Comparison of ENCODE assay signal across 26 cellular contexts in the genomic region with DNA sequence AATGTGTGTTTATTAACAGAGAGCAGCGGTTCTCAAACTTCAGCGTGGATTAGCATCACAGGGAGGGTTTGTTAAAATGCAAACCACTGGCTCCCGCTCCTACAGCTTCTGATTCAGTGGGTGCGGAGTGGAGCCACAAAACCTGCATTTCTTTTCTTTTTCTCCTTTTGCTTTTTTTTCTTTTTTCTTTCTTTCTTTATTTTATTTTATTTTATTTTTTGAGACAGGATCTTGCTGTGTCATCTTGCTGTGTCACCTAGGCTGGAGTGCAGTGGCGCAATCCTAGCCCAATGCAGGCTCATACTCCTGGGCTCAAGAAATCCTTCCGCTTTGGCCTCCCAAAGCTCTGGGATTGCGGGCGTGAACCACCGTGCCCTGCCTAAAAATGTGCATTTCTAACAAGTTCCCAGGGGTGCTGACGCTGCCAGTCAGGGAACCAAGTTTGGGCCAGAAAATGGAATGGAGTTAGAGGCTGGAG. TPM values are rescaled to one million over a fixed set of nuclear protein-coding genes. Genes with fewer than 3 reads are reported as not detected.
DNase-seq lines count a peak whose midpoint lies in the region; ATAC-seq, FAIRE-seq and TF ChIP-seq lines count a peak whose summit lies in the region.
"Had no signal": no experiment of that assay in that cellular context is flagged by ENCODE, and none has a peak within 500 bp of the region (broad histone marks: within the 10 kb centered on the region; RNA-seq: fewer than 3 reads in every experiment).

No MANE protein-coding gene starts in this region.

- TF ChIP-seq EP300 in K562 (IDR thresholded peaks at IDR 0.05; ENCODE audit: low read length): peak; percentile 64
- no peak for TF ChIP-seq EP300 in HepG2 (IDR thresholded peaks at IDR 0.05; ENCODE audit: low read depth in 2 of 2, low read length in 2 of 2)
- no peak for TF ChIP-seq EP300 in HepG2 (CRISPR knock-in tag; IDR thresholded peaks at IDR 0.05; ENCODE audit: borderline replicate concordance)

- H3K4me1 ChIP-seq in K562 (replicated peaks in 1 of 2; ENCODE audit: control insufficient read depth in 2 of 2, insufficient read depth in 2 of 2, low read length in 2 of 2) (peaks cover 6 to 9% of the 10 kb centered on the region in 2 experiments; a peak in 4 of 5 replicates), HepG2 (ENCODE audit: insufficient read depth, low read length) (peaks cover 71% of the 10 kb centered on the region)

- FAIRE-seq in K562 (lab: Jason Lieb, UNC) (peak; percentile 85), HepG2 (lab: Jason Lieb, UNC) (no peak)
- FAIRE-seq: G401.6 had no signal

- TF ChIP-seq RAD21 in K562 (CRISPR knock-in tag; conservative IDR thresholded peaks at IDR 0.05 in 1 of 2, IDR thresholded peaks at IDR 0.05 in 1 of 2) (no peak), HepG2 (CRISPR knock-in tag; IDR thresholded peaks at IDR 0.05) (no peak)

- peak; percentile 91 for ATAC-seq in K562
- ATAC-seq in HepG2: no peak
- no peak for ATAC-seq in GM18519 (IDR thresholded peaks at IDR 0.05; ENCODE audit: low FRiP score, unreplicated experiment)
- no peak for ATAC-seq in HG03469 (IDR thresholded peaks at IDR 0.05; ENCODE audit: unreplicated experiment)
- ATAC-seq: PC-3 had no signal

- POLR2A ChIA-PET in K562 (lab: Yijun Ruan, JAX) (interaction anchor here (1.0 to 5.3 kb wide), 2 partner anchors 13 to 19 kb away, joined by 4 to 19 read pairs; no protein-coding TSS in a partner anchor), HepG2 (lab: Yijun Ruan, JAX) (no interaction called here)

- intact Hi-C loops in K562 (cut with micrococcal nuclease): no loop called here
- intact Hi-C loops in HepG2 (cut with micrococcal nuclease; ENCODE audit: unreplicated experiment): no loop called here

- peak; percentile 34 for DNase-seq in AG10803 (ENCODE audit: low read depth)
- peak; percentile 14 for DNase-seq in NCI-H460 (ENCODE audit: extremely low read depth, low read depth)
- DNase-seq in K562 (ENCODE audit: extremely low read depth in 1 of 4, low spot score in 3 of 4): peak in 2 of 4 experiments; percentile 40 to 51
- DNase-seq in HepG2 (ENCODE audit: low spot score): no peak
- no peak for DNase-seq in NCI-H226
- no peak for DNase-seq in AML-193 (lab: John Stamatoyannopoulos, UW)
- DNase-seq: 8988T, HCEC 1CT, MV-4-11, NCI-H1694, NCI-H2081, NCI-H2171, NCI-H526, PC-3, SHP77 treated with DMSO at 0.1 percent for 48 hours, SW 1271, T-helper 2 cell had no signal

- no TSS peak for BruUV-seq in K562 (replicated peaks; lab: Mats Ljungman, UMichigan)
- BruUV-seq in HepG2 (replicated peaks; lab: Mats Ljungman, UMichigan): no TSS peak

- H3K27ac ChIP-seq in K562 (ENCODE audit: extremely low read depth, low read depth, low read length): peak overlapping the region; percentile 10; the same call in 1 of the 3 replicates
- H3K27ac ChIP-seq in HepG2 (ENCODE audit: extremely low read length, insufficient read depth, low read length): peak overlapping the region; percentile 72
- H3K27ac ChIP-seq: KMS-11, RWPE1, SK-N-MC had no signal

- no peaks in the 10 kb centered on the region for H3K9me1 ChIP-seq in K562 (ENCODE audit: control insufficient read depth, insufficient read depth, low read length)

- H3K36me3 ChIP-seq in K562 (ENCODE audit: control insufficient read depth, insufficient read depth, low read length) (no peaks in the 10 kb centered on the region), HepG2 (replicated peaks in 1 of 2; ENCODE audit: control insufficient read depth in 1 of 2, insufficient read depth in 2 of 2, low read length in 2 of 2) (no peaks in the 10 kb centered on the region)

- peak overlapping the region; percentile 13; the same call in 1 of the 2 replicates for H3K4me2 ChIP-seq in K562 (ENCODE audit: insufficient read depth, low read length)
- H3K4me2 ChIP-seq in HepG2 (ENCODE audit: low read depth, low read length): no peak overlapping the region
- H3K4me2 ChIP-seq: KMS-11 had no signal

- TF ChIP-seq POLR2A in K562 (conservative IDR thresholded peaks at IDR 0.05): no peak
- TF ChIP-seq POLR2A in HepG2 (IDR thresholded peaks at IDR 0.05; ENCODE audit: insufficient read depth in 1 of 2, low read depth in 2 of 2, low read length in 2 of 2): no peak

- H3K27me3 ChIP-seq in K562 (ENCODE audit: control insufficient read depth in 2 of 2, insufficient read depth in 2 of 2, low read length in 2 of 2) (peaks cover 14 to 18% of the 10 kb centered on the region in 2 experiments; a peak in 4 of 5 replicates), HepG2 (ENCODE audit: control insufficient read depth in 1 of 2, insufficient read depth in 2 of 2, low read length in 2 of 2) (no peaks in the 10 kb centered on the region)

- H3K9ac ChIP-seq in K562 (ENCODE audit: insufficient read depth in 1 of 2, low read depth in 2 of 2, low read length in 2 of 2): peak overlapping the region; percentile 37 to 41; a peak in 2 of 4 replicates
- H3K9ac ChIP-seq in HepG2 (ENCODE audit: insufficient read depth, low read depth, low read length): no peak overlapping the region
- H3K9ac ChIP-seq: KMS-11 had no signal

- 18% methylated on average over 10 of the region's 10 CpGs for WGBS in K562 (ENCODE audit: insufficient coverage, low coverage, missing lambda C conversion rate)
- WGBS in HepG2 (ENCODE audit: low lambda C conversion rate): 74% methylated on average over 10 of the region's 10 CpGs

- in situ Hi-C loops in K562 (cut with MboI): no loop called here
- in situ Hi-C loops in HepG2 (cut with HindIII; ENCODE audit: extremely low pct_ligation_motif_present, low pct_unique_long_range_greater_than_20kb): no loop called here

- H2AFZ ChIP-seq in K562 (ENCODE audit: low read depth, low read length): peak overlapping the region; percentile 71
- no peak overlapping the region for H2AFZ ChIP-seq in HepG2 (ENCODE audit: low read length)

- H3K79me2 ChIP-seq in K562 (ENCODE audit: control insufficient read depth, insufficient read depth, low read length) (no peaks in the 10 kb centered on the region), HepG2 (ENCODE audit: insufficient read depth, low read length) (no peaks in the 10 kb centered on the region)

- CTCF ChIA-PET in K562 (lab: Yijun Ruan, JAX; ENCODE audit: low intra/inter-chr PET ratio) (no interaction called here), HepG2 (lab: Yijun Ruan, JAX; ENCODE audit: low intra/inter-chr PET ratio, low total read pairs) (no interaction called here)

- TF ChIP-seq CTCF in AG10803 (conservative IDR thresholded peaks at IDR 0.05; ENCODE audit: low read length): no peak
- TF ChIP-seq CTCF in K562 (IDR thresholded peaks at IDR 0.05 in 2 of 3, conservative IDR thresholded peaks at IDR 0.05 in 1 of 3; ENCODE audit: insufficient read depth in 2 of 3, low read depth in 1 of 3, low read length in 3 of 3): no peak
- TF ChIP-seq CTCF in HepG2 (CRISPR knock-in tag; IDR thresholded peaks at IDR 0.05): no peak

- H4K20me1 ChIP-seq in K562 (replicated peaks; ENCODE audit: control insufficient read depth, insufficient read depth, low read length) (no peaks in the 10 kb centered on the region), HepG2 (ENCODE audit: insufficient read depth, low read length) (no peaks in the 10 kb centered on the region)

- H3K4me3 ChIP-seq in AG10803 (ENCODE audit: low read length): no peak overlapping the region
- H3K4me3 ChIP-seq in K562: no peak overlapping the region
- no peak overlapping the region for H3K4me3 ChIP-seq in HepG2 (replicated peaks in 1 of 3; ENCODE audit: insufficient read depth in 1 of 3, low read depth in 2 of 3, low read length in 3 of 3)
- H3K4me3 ChIP-seq: SK-N-MC had no signal

- no peaks in the 10 kb centered on the region for H3K9me3 ChIP-seq in K562 (replicated peaks; ENCODE audit: control insufficient read depth, insufficient read depth, low read depth, low read length)
- H3K9me3 ChIP-seq in HepG2 (ENCODE audit: low read length): no peaks in the 10 kb centered on the region

RNA-seq across cellular contexts. Expression of gene SLC1A7, which starts 20.9 kb away (rescaled TPM):
- total RNA-seq in NCI-H460 (2014; rRNA removed; shearing (Covaris generic)): not detected in 2 replicates
- polyA plus RNA-seq in NCI-H460 (2014; cell fraction: nucleus; rRNA removed): not detected in 2 replicates
- not detected in 2 replicates for total RNA-seq in K562 (2011; cell fraction: chromatin; rRNA removed; ENCODE audit: low replicate concordance)
- not detected in 2 replicates for total RNA-seq in K562 (2011; cell fraction: nucleolus; rRNA removed)
- not detected in 2 replicates for total RNA-seq in K562 (2011; cell fraction: nucleoplasm; rRNA removed)
- 0.16 TPM in 1 of 2 replicates, not detected in the other for total RNA-seq in K562 (2014; rRNA removed)
- total RNA-seq in K562 (2014; rRNA removed; fragmentation: Illumina TruSeq; extraction: Trizol): not detected in 2 replicates
- not detected in 2 replicates for total RNA-seq in K562 (2015; rRNA removed; fragmentation: Illumina TruSeq; extraction: Trizol)
- not detected in 2 replicates for total RNA-seq in K562 (2021)
- 0.07 and 0.08 TPM in 2 replicates for polyA plus RNA-seq in K562 (2011; rRNA removed)
- 0.01 and 0.22 TPM in 2 replicates for polyA plus RNA-seq in K562 (2011; cell fraction: cytosol; rRNA removed)
- 0.13 and 0.40 TPM in 2 replicates for polyA plus RNA-seq in K562 (2011; cell fraction: nucleus; rRNA removed)
- 0.09 and 0.14 TPM in 2 replicates for polyA plus RNA-seq in K562 (2012)
- 0.06 TPM in 1 of 2 replicates, not detected in the other for polyA plus RNA-seq in K562 (2014; fragmentation: Illumina TruSeq; extraction: Trizol)
- not detected for polyA plus RNA-seq in K562 (2014; fragmentation: Nextera tagmentation; extraction: Ambion mirVana)
- polyA plus RNA-seq in K562 (2014; rRNA removed): not detected in 2 replicates
- polyA minus RNA-seq in K562 (2011; rRNA and poly(A)+ RNA removed): not detected in 2 replicates
- not detected in 2 replicates for polyA minus RNA-seq in K562 (2011; cell fraction: cytosol; rRNA and poly(A)+ RNA removed)
- polyA minus RNA-seq in K562 (2011; cell fraction: nucleus; rRNA and poly(A)+ RNA removed): 0.11 and 0.13 TPM in 2 replicates
- total RNA-seq in HepG2 (2016; rRNA removed; fragmentation: Illumina TruSeq; extraction: Trizol): 0.04 TPM in 1 of 2 replicates, not detected in the other
- total RNA-seq in HepG2 (2016; cell fraction: cytosol; rRNA removed; fragmentation: Illumina TruSeq; extraction: Trizol; ENCODE audit: low read depth): 0.10 TPM in 1 of 2 replicates, not detected in the other
- total RNA-seq in HepG2 (2016; cell fraction: insoluble cytoplasmic fraction; rRNA removed; fragmentation: Illumina TruSeq; extraction: Trizol): 0.10 TPM in 1 of 2 replicates, not detected in the other
- total RNA-seq in HepG2 (2016; cell fraction: membrane; rRNA removed; fragmentation: Illumina TruSeq; extraction: Trizol): not detected in 2 replicates
- total RNA-seq in HepG2 (2016; cell fraction: nucleus; rRNA removed; fragmentation: Illumina TruSeq; extraction: Trizol): not detected in 2 replicates
- polyA plus RNA-seq in HepG2 (2011; rRNA removed): 2.0 and 4.8 TPM in 2 replicates
- 1.7 and 1.9 TPM in 2 replicates for polyA plus RNA-seq in HepG2 (2011; cell fraction: cytosol; rRNA removed)
- 10.0 and 14.8 TPM in 2 replicates for polyA plus RNA-seq in HepG2 (2011; cell fraction: nucleus; rRNA removed)
- 8.9 and 11.0 TPM in 2 replicates for polyA plus RNA-seq in HepG2 (2012)
- polyA plus RNA-seq in HepG2 (2016; cell fraction: cytosol; fragmentation: Illumina TruSeq; extraction: Trizol; ENCODE audit: low read depth): not detected in 2 replicates
- polyA plus RNA-seq in HepG2 (2016; cell fraction: insoluble cytoplasmic fraction; fragmentation: Illumina TruSeq; extraction: Trizol; ENCODE audit: low read depth): not detected in 2 replicates
- 0.07 TPM in 1 of 2 replicates, not detected in the other for polyA plus RNA-seq in HepG2 (2016; cell fraction: membrane; fragmentation: Illumina TruSeq; extraction: Trizol; ENCODE audit: low read depth)
- not detected in 2 replicates for polyA plus RNA-seq in HepG2 (2016; cell fraction: nucleus; fragmentation: Illumina TruSeq; extraction: Trizol; ENCODE audit: insufficient read depth, low read depth)
- polyA minus RNA-seq in HepG2 (2011; rRNA and poly(A)+ RNA removed; ENCODE audit: low replicate concordance): 2.1 TPM in 1 of 2 replicates, not detected in the other
- polyA minus RNA-seq in HepG2 (2011; cell fraction: cytosol; rRNA and poly(A)+ RNA removed): 0.70 and 0.99 TPM in 2 replicates
- polyA minus RNA-seq in HepG2 (2011; cell fraction: nucleus; rRNA and poly(A)+ RNA removed): 0.77 and 2.1 TPM in 2 replicates
- total RNA-seq: B cell, Daoy had no signal
- polyA plus RNA-seq: CD14-positive monocyte had no signal

RNA-seq across cellular contexts. Expression of gene CPT2, which starts 33.3 kb away (rescaled TPM):
- 16.6 and 17.8 TPM in 2 replicates for total RNA-seq in NCI-H460 (2014; rRNA removed; shearing (Covaris generic))
- polyA plus RNA-seq in NCI-H460 (2014; cell fraction: nucleus; rRNA removed): 11.0 and 16.3 TPM in 2 replicates
- total RNA-seq in K562 (2011; cell fraction: chromatin; rRNA removed; ENCODE audit: low replicate concordance): 24.8 and 27.4 TPM in 2 replicates
- 13.9 and 18.3 TPM in 2 replicates for total RNA-seq in K562 (2011; cell fraction: nucleolus; rRNA removed)
- 18.3 and 20.3 TPM in 2 replicates for total RNA-seq in K562 (2011; cell fraction: nucleoplasm; rRNA removed)
- total RNA-seq in K562 (2014; rRNA removed) (19.7 and 22.9 TPM in 2 replicates), K562 (2014; rRNA removed; fragmentation: Illumina TruSeq; extraction: Trizol) (16.8 and 17.8 TPM in 2 replicates), K562 (2015; rRNA removed; fragmentation: Illumina TruSeq; extraction: Trizol) (17.2 and 17.9 TPM in 2 replicates), K562 (2021) (16.9 and 22.2 TPM in 2 replicates), HepG2 (2016; rRNA removed; fragmentation: Illumina TruSeq; extraction: Trizol) (14.1 and 14.6 TPM in 2 replicates)
- polyA plus RNA-seq in K562 (2011; rRNA removed) (16.7 and 27.1 TPM in 2 replicates), K562 (2014; fragmentation: Illumina TruSeq; extraction: Trizol) (23.8 and 25.1 TPM in 2 replicates), K562 (2014; fragmentation: Nextera tagmentation; extraction: Ambion mirVana) (1 to 10 TPM; 7.6 to 7.9 TPM), K562 (2014; rRNA removed) (15.2 and 16.7 TPM in 2 replicates), HepG2 (2011; rRNA removed) (12.6 and 16.0 TPM in 2 replicates)
- 21.4 and 24.5 TPM in 2 replicates for polyA plus RNA-seq in K562 (2011; cell fraction: cytosol; rRNA removed)
- 8.2 and 9.6 TPM in 2 replicates for polyA plus RNA-seq in K562 (2011; cell fraction: nucleus; rRNA removed)
- 16.1 and 29.9 TPM in 2 replicates for polyA plus RNA-seq in K562 (2012)
- 19.4 and 20.8 TPM in 2 replicates for polyA minus RNA-seq in K562 (2011; rRNA and poly(A)+ RNA removed)
- polyA minus RNA-seq in K562 (2011; cell fraction: cytosol; rRNA and poly(A)+ RNA removed): 12.1 and 12.5 TPM in 2 replicates
- 6.9 and 10.6 TPM in 2 replicates for polyA minus RNA-seq in K562 (2011; cell fraction: nucleus; rRNA and poly(A)+ RNA removed)
- 1.1 and 1.2 TPM in 2 replicates for total RNA-seq in HepG2 (2016; cell fraction: cytosol; rRNA removed; fragmentation: Illumina TruSeq; extraction: Trizol; ENCODE audit: low read depth)
- total RNA-seq in HepG2 (2016; cell fraction: insoluble cytoplasmic fraction; rRNA removed; fragmentation: Illumina TruSeq; extraction: Trizol): 13.1 and 14.0 TPM in 2 replicates
- 3.0 and 3.7 TPM in 2 replicates for total RNA-seq in HepG2 (2016; cell fraction: membrane; rRNA removed; fragmentation: Illumina TruSeq; extraction: Trizol)
- 6.2 and 7.9 TPM in 2 replicates for total RNA-seq in HepG2 (2016; cell fraction: nucleus; rRNA removed; fragmentation: Illumina TruSeq; extraction: Trizol)
- 12.6 and 14.8 TPM in 2 replicates for polyA plus RNA-seq in HepG2 (2011; cell fraction: cytosol; rRNA removed)
- polyA plus RNA-seq in HepG2 (2011; cell fraction: nucleus; rRNA removed): 5.6 and 7.7 TPM in 2 replicates
- 9.1 and 13.6 TPM in 2 replicates for polyA plus RNA-seq in HepG2 (2012)
- 1.0 and 1.2 TPM in 2 replicates for polyA plus RNA-seq in HepG2 (2016; cell fraction: cytosol; fragmentation: Illumina TruSeq; extraction: Trizol; ENCODE audit: low read depth)
- 15.4 and 15.6 TPM in 2 replicates for polyA plus RNA-seq in HepG2 (2016; cell fraction: insoluble cytoplasmic fraction; fragmentation: Illumina TruSeq; extraction: Trizol; ENCODE audit: low read depth)
- polyA plus RNA-seq in HepG2 (2016; cell fraction: membrane; fragmentation: Illumina TruSeq; extraction: Trizol; ENCODE audit: low read depth): 1.8 and 2.2 TPM in 2 replicates
- polyA plus RNA-seq in HepG2 (2016; cell fraction: nucleus; fragmentation: Illumina TruSeq; extraction: Trizol; ENCODE audit: insufficient read depth, low read depth): 9.0 and 10.7 TPM in 2 replicates
- 13.9 and 25.3 TPM in 2 replicates for polyA minus RNA-seq in HepG2 (2011; rRNA and poly(A)+ RNA removed; ENCODE audit: low replicate concordance)
- polyA minus RNA-seq in HepG2 (2011; cell fraction: cytosol; rRNA and poly(A)+ RNA removed): 8.6 and 11.3 TPM in 2 replicates
- polyA minus RNA-seq in HepG2 (2011; cell fraction: nucleus; rRNA and poly(A)+ RNA removed): 7.3 and 12.7 TPM in 2 replicates

RNA-seq across cellular contexts. Expression of gene CZIB, which starts 57.1 kb away (rescaled TPM):
- 48.5 and 53.5 TPM in 2 replicates for total RNA-seq in NCI-H460 (2014; rRNA removed; shearing (Covaris generic))
- 82.5 and 83.9 TPM in 2 replicates for polyA plus RNA-seq in NCI-H460 (2014; cell fraction: nucleus; rRNA removed)
- 115 and 117 TPM in 2 replicates for total RNA-seq in K562 (2011; cell fraction: chromatin; rRNA removed; ENCODE audit: low replicate concordance)
- 97.5 and 125 TPM in 2 replicates for total RNA-seq in K562 (2011; cell fraction: nucleolus; rRNA removed)
- 131 and 159 TPM in 2 replicates for total RNA-seq in K562 (2011; cell fraction: nucleoplasm; rRNA removed)
- 55.4 and 65.5 TPM in 2 replicates for total RNA-seq in K562 (2014; rRNA removed)
- 58.2 and 65.8 TPM in 2 replicates for total RNA-seq in K562 (2014; rRNA removed; fragmentation: Illumina TruSeq; extraction: Trizol)
- total RNA-seq in K562 (2015; rRNA removed; fragmentation: Illumina TruSeq; extraction: Trizol): 61.8 and 66.8 TPM in 2 replicates
- 52.6 and 55.7 TPM in 2 replicates for total RNA-seq in K562 (2021)
- polyA plus RNA-seq in K562 (2011; rRNA removed): 105 and 109 TPM in 2 replicates
- 54.1 and 73.4 TPM in 2 replicates for polyA plus RNA-seq in K562 (2011; cell fraction: cytosol; rRNA removed)
- 152 and 181 TPM in 2 replicates for polyA plus RNA-seq in K562 (2011; cell fraction: nucleus; rRNA removed)
- 68.4 and 82.2 TPM in 2 replicates for polyA plus RNA-seq in K562 (2012)
- 65.5 and 80.0 TPM in 2 replicates for polyA plus RNA-seq in K562 (2014; fragmentation: Illumina TruSeq; extraction: Trizol)
- polyA plus RNA-seq in K562 (2014; fragmentation: Nextera tagmentation; extraction: Ambion mirVana): 100 to 1,000 TPM in 1 of 2 experiments, 10 to 100 TPM in 1; 97.4 to 111 TPM
- polyA plus RNA-seq in K562 (2014; rRNA removed): 85.3 and 86.9 TPM in 2 replicates
- 41.9 and 56.1 TPM in 2 replicates for polyA minus RNA-seq in K562 (2011; rRNA and poly(A)+ RNA removed)
- polyA minus RNA-seq in K562 (2011; cell fraction: cytosol; rRNA and poly(A)+ RNA removed): 14.5 and 18.0 TPM in 2 replicates
- polyA minus RNA-seq in K562 (2011; cell fraction: nucleus; rRNA and poly(A)+ RNA removed): 71.4 and 143 TPM in 2 replicates
- 49.2 and 51.4 TPM in 2 replicates for total RNA-seq in HepG2 (2016; rRNA removed; fragmentation: Illumina TruSeq; extraction: Trizol)
- 16.0 and 17.6 TPM in 2 replicates for total RNA-seq in HepG2 (2016; cell fraction: cytosol; rRNA removed; fragmentation: Illumina TruSeq; extraction: Trizol; ENCODE audit: low read depth)
- 47.8 and 54.5 TPM in 2 replicates for total RNA-seq in HepG2 (2016; cell fraction: insoluble cytoplasmic fraction; rRNA removed; fragmentation: Illumina TruSeq; extraction: Trizol)
- total RNA-seq in HepG2 (2016; cell fraction: membrane; rRNA removed; fragmentation: Illumina TruSeq; extraction: Trizol): 20.0 and 23.7 TPM in 2 replicates
- 41.6 and 41.7 TPM in 2 replicates for total RNA-seq in HepG2 (2016; cell fraction: nucleus; rRNA removed; fragmentation: Illumina TruSeq; extraction: Trizol)
- polyA plus RNA-seq in HepG2 (2011; rRNA removed): 64.8 and 67.0 TPM in 2 replicates
- polyA plus RNA-seq in HepG2 (2011; cell fraction: cytosol; rRNA removed): 40.5 and 42.1 TPM in 2 replicates
- polyA plus RNA-seq in HepG2 (2011; cell fraction: nucleus; rRNA removed): 98.1 and 112 TPM in 2 replicates
- polyA plus RNA-seq in HepG2 (2012): 46.9 and 52.9 TPM in 2 replicates
- 15.2 and 15.7 TPM in 2 replicates for polyA plus RNA-seq in HepG2 (2016; cell fraction: cytosol; fragmentation: Illumina TruSeq; extraction: Trizol; ENCODE audit: low read depth)
- 55.4 and 56.2 TPM in 2 replicates for polyA plus RNA-seq in HepG2 (2016; cell fraction: insoluble cytoplasmic fraction; fragmentation: Illumina TruSeq; extraction: Trizol; ENCODE audit: low read depth)
- 20.1 and 20.5 TPM in 2 replicates for polyA plus RNA-seq in HepG2 (2016; cell fraction: membrane; fragmentation: Illumina TruSeq; extraction: Trizol; ENCODE audit: low read depth)
- polyA plus RNA-seq in HepG2 (2016; cell fraction: nucleus; fragmentation: Illumina TruSeq; extraction: Trizol; ENCODE audit: insufficient read depth, low read depth): 62.6 and 73.5 TPM in 2 replicates
- 24.9 and 31.3 TPM in 2 replicates for polyA minus RNA-seq in HepG2 (2011; rRNA and poly(A)+ RNA removed; ENCODE audit: low replicate concordance)
- 10.3 and 10.7 TPM in 2 replicates for polyA minus RNA-seq in HepG2 (2011; cell fraction: cytosol; rRNA and poly(A)+ RNA removed)
- polyA minus RNA-seq in HepG2 (2011; cell fraction: nucleus; rRNA and poly(A)+ RNA removed): 88.7 and 93.7 TPM in 2 replicates

Comparison
In these comparisons a context has a peak if more than half of its experiments do, and no peak if none do; other contexts are left out.
1. DNase-seq: peak in AG10803 (single experiment) and NCI-H460 (single experiment); none in HepG2 (single experiment), NCI-H226 (single experiment) and AML-193 (0 of 2).